8 cellular contexts compared by ENCODE assay signal in genomic region chr19:16198363-16198636, GRCh38. TPM values are rescaled to one million over a fixed set of nuclear protein-coding genes. Genes with fewer than 3 reads are reported as not detected.
DNase-seq lines count a peak whose midpoint lies in the region; ATAC-seq and TF ChIP-seq lines count a peak whose summit lies in the region.

No MANE protein-coding gene starts in this region.

- TF ChIP-seq CTCF in WTC11 (IDR thresholded peaks at IDR 0.05) (no peak), right atrium auricular region (IDR thresholded peaks at IDR 0.05) (no peak)

- H3K9me3 ChIP-seq in right atrium auricular region: no peaks in the 10 kb centered on the region

- CTCF ChIA-PET in WTC11 (lab: Charles Lee): interaction anchor here (0.8 to 3.1 kb wide), 3 partner anchors 13 to 173 kb away, joined by 3 to 39 read pairs (median 4); partner anchors contain the start of gene FAM32A

- ATAC-seq in WTC11 (no peak), GM18520 (IDR thresholded peaks at IDR 0.05; ENCODE audit: unreplicated experiment) (no peak)
- ATAC-seq in stimulated activated memory B cell treated with anti-CD40 and anti-IgM and Interleukin-4, amounts not matched to agents 10 μg/mL and 1 μg/mL and 100 μg/mL, for 72 hours: peak; percentile 1

- H3K27me3 Mint-ChIP-seq in activated T-cell treated with anti-CD3 and anti-CD28 coated beads, Interleukin-2, amount 50 U/mL, for 24 hours: no peaks in the 10 kb centered on the region
- H3K27me3 Mint-ChIP-seq in WTC11 (ENCODE audit: low read depth): no peaks in the 10 kb centered on the region
- no peaks in the 10 kb centered on the region for H3K27me3 Mint-ChIP-seq in stimulated activated memory B cell treated with anti-CD40 and anti-IgM and Interleukin-4, amounts not matched to agents 10 μg/mL and 1 μg/mL and 100 μg/mL, for 72 hours

- peaks cover 15% of the 10 kb centered on the region for H3K36me3 ChIP-seq in right atrium auricular region

- no peaks in the 10 kb centered on the region for H3K27me3 ChIP-seq in right atrium auricular region

- peaks cover 51% of the 10 kb centered on the region for H3K4me1 Mint-ChIP-seq in activated T-cell treated with anti-CD3 and anti-CD28 coated beads, Interleukin-2, amount 50 U/mL, for 24 hours (ENCODE audit: low read depth)
- peaks cover 16% of the 10 kb centered on the region for H3K4me1 Mint-ChIP-seq in WTC11
- peaks cover 57% of the 10 kb centered on the region for H3K4me1 Mint-ChIP-seq in stimulated activated memory B cell treated with anti-CD40 and anti-IgM and Interleukin-4, amounts not matched to agents 10 μg/mL and 1 μg/mL and 100 μg/mL, for 72 hours

- POLR2A ChIA-PET in WTC11 (lab: Charles Lee): interaction anchor here (1.4 kb wide), 1 partner anchor 13 kb away, joined by 6 read pairs; the partner anchor contains the start of gene FAM32A

- peak overlapping the region; percentile 90 to 92 for H3K4me3 ChIP-seq in right atrium auricular region

- no peaks in the 10 kb centered on the region for H3K9me3 Mint-ChIP-seq in activated T-cell treated with anti-CD3 and anti-CD28 coated beads, Interleukin-2, amount 50 U/mL, for 24 hours
- no peaks in the 10 kb centered on the region for H3K9me3 Mint-ChIP-seq in WTC11
- no peaks in the 10 kb centered on the region for H3K9me3 Mint-ChIP-seq in stimulated activated memory B cell treated with anti-CD40 and anti-IgM and Interleukin-4, amounts not matched to agents 10 μg/mL and 1 μg/mL and 100 μg/mL, for 72 hours

- DNase-seq in activated T-cell treated with anti-CD3 and anti-CD28 coated beads, Interleukin-2, amount 50 U/mL, for 24 hours: no peak
- DNase-seq in activated T-cell treated with anti-CD3 and anti-CD28 coated beads for 4 hours (no peak), WTC11 (ENCODE audit: low spot score) (no peak), right atrium auricular region (ENCODE audit: low spot score) (no peak), NCI-H1417 (lab: John Stamatoyannopoulos, UW) (no peak), NCI-H146 treated with DMSO at 0.1 percent for 48 hours (lab: John Stamatoyannopoulos, UW; ENCODE audit: unreplicated experiment) (no peak)

- H3K27ac ChIP-seq in right atrium auricular region: peak overlapping the region; percentile 83 to 85

- H3K36me3 Mint-ChIP-seq in activated T-cell treated with anti-CD3 and anti-CD28 coated beads, Interleukin-2, amount 50 U/mL, for 24 hours (ENCODE audit: low read depth): peaks cover 52% of the 10 kb centered on the region
- no peaks in the 10 kb centered on the region for H3K36me3 Mint-ChIP-seq in WTC11
- peaks cover 26% of the 10 kb centered on the region for H3K36me3 Mint-ChIP-seq in stimulated activated memory B cell treated with anti-CD40 and anti-IgM and Interleukin-4, amounts not matched to agents 10 μg/mL and 1 μg/mL and 100 μg/mL, for 72 hours

- peaks cover 0 to 28% of the 10 kb centered on the region in 2 donors for H3K4me1 ChIP-seq in right atrium auricular region

- peak overlapping the region; percentile 85 for H3K27ac Mint-ChIP-seq in activated T-cell treated with anti-CD3 and anti-CD28 coated beads, Interleukin-2, amount 50 U/mL, for 24 hours
- no peak overlapping the region for H3K27ac Mint-ChIP-seq in WTC11
- H3K27ac Mint-ChIP-seq in stimulated activated memory B cell treated with anti-CD40 and anti-IgM and Interleukin-4, amounts not matched to agents 10 μg/mL and 1 μg/mL and 100 μg/mL, for 72 hours: peak overlapping the region; percentile 95

- peak overlapping the region; percentile 87 for H3K4me3 Mint-ChIP-seq in activated T-cell treated with anti-CD3 and anti-CD28 coated beads, Interleukin-2, amount 50 U/mL, for 24 hours
- peak overlapping the region; percentile 72 for H3K4me3 Mint-ChIP-seq in WTC11
- H3K4me3 Mint-ChIP-seq in stimulated activated memory B cell treated with anti-CD40 and anti-IgM and Interleukin-4, amounts not matched to agents 10 μg/mL and 1 μg/mL and 100 μg/mL, for 72 hours: peak overlapping the region; percentile 95

TF ChIP-seq in WTC11, 78 proteins besides CTCF, POLR2A, EP300 and RAD21:
- TF ChIP-seq IRF1 (CRISPR knock-in tag; IDR thresholded peaks at IDR 0.05): no peak
- TF ChIP-seq ZNF138 (CRISPR knock-in tag; conservative IDR thresholded peaks at IDR 0.05): no peak
- TF ChIP-seq RELA (CRISPR knock-in tag; IDR thresholded peaks at IDR 0.05; ENCODE audit: borderline replicate concordance): no peak

RNA-seq across cellular contexts. Expression of gene AP1M1, which starts 0.6 kb away (rescaled TPM):
- total RNA-seq in WTC11 (2021): 27.7 to 34.5 TPM (median 30.5 TPM) in 3 replicates
- 10 to 100 TPM; 54.8 to 70.2 TPM for total RNA-seq in right atrium auricular region

RNA-seq across cellular contexts. Expression of gene FAM32A, which starts 13.1 kb away (rescaled TPM):
- 59.5 to 62.6 TPM (median 62.2 TPM) in 3 replicates for total RNA-seq in WTC11 (2021)
- total RNA-seq in right atrium auricular region: 10 to 100 TPM; 56.8 to 61.7 TPM

RNA-seq across cellular contexts. Expression of gene CIB3, which starts 25.0 kb away (rescaled TPM):
- total RNA-seq in WTC11 (2021) (not detected in 3 replicates), right atrium auricular region (not detected)

RNA-seq across cellular contexts. Expression of gene HSH2D, which starts 54.8 kb away (rescaled TPM):
- total RNA-seq in WTC11 (2021) (1.6 to 3.2 TPM (median 3.0 TPM) in 3 replicates), right atrium auricular region (1 to 10 TPM in 1 of 2 donors, not detected in 1; 1.1 TPM)
